In the genomic region with DNA sequence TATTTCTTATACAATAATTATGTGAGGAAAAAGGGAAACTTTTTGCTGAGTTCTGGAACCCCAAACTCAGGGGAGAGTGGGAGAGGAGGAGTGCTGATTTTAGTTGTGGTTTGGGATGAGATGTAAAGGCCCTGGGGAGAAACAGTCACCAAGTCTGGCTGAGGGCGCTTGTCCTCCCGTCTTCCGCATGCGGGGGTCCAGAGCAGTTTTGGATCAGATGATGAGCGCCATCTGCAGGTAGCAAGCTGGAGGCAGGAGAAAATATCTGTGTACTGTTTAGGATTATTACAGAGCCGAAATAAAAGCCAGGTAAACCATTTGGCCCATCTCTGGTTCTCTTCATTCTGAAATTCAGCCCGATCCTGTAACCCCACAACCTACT, we compare ENCODE assay signal across 8 cellular contexts. TPM values are rescaled to one million over a fixed set of nuclear protein-coding genes. Genes with fewer than 3 reads are reported as not detected.
DNase-seq lines count a peak whose midpoint lies in the region; ATAC-seq and TF ChIP-seq lines count a peak whose summit lies in the region.

No MANE protein-coding gene starts in this region.

- H3K27me3 ChIP-seq in colonic mucosa (no peaks in the 10 kb centered on the region), left lung (no peaks in the 10 kb centered on the region)

- no peaks in the 10 kb centered on the region for H3K9me3 Mint-ChIP-seq in activated CD4-positive, alpha-beta T cell treated with anti-CD3 and anti-CD28 coated beads for 36 hours (ENCODE audit: low read depth)

- ATAC-seq in HG03159 (IDR thresholded peaks at IDR 0.05; ENCODE audit: unreplicated experiment) (peak; percentile 29), left lung (peak; percentile 70), HG03095 (IDR thresholded peaks at IDR 0.05; ENCODE audit: unreplicated experiment) (no peak)
- peak; percentile 69 for ATAC-seq in activated CD4-positive, alpha-beta T cell treated with anti-CD3 and anti-CD28 coated beads for 36 hours

- CTCF ChIA-PET in GM10248 (lab: Yijun Ruan, JAX) = interaction anchor here (0.7 to 6.8 kb wide), 59 partner anchors 9 to 1132 kb away, joined by 3 to 146 read pairs (median 5); partner anchors contain the start of genes DTX3L, FAM162A, PARP9 and WDR5B
- CTCF ChIA-PET in activated CD4-positive, alpha-beta T cell treated with anti-CD3 and anti-CD28 coated beads for 36 hours (lab: Charles Lee) = interaction anchor here (0.6 to 4.8 kb wide), 47 partner anchors 9 to 595 kb away, joined by 3 to 58 read pairs (median 4); partner anchors contain the start of genes DTX3L, FAM162A, MIX23 and PARP9

- H3K9ac ChIP-seq in colonic mucosa (ENCODE audit: low read depth in 2 of 2, low read length in 2 of 2) = peak overlapping the region in 1 of 2 donors; percentile 87

- peak overlapping the region; percentile 95 for H3K4me3 Mint-ChIP-seq in activated CD4-positive, alpha-beta T cell treated with anti-CD3 and anti-CD28 coated beads for 36 hours

- peaks cover 49% of the 10 kb centered on the region for H3K4me1 Mint-ChIP-seq in activated CD4-positive, alpha-beta T cell treated with anti-CD3 and anti-CD28 coated beads for 36 hours

- H3K27ac ChIP-seq in colonic mucosa (peak overlapping the region; percentile 94), left lung (peak overlapping the region; percentile 96 to 98)

- H3K4me1 ChIP-seq in colonic mucosa = peaks cover 7% of the 10 kb centered on the region
- H3K4me1 ChIP-seq in left lung = peaks cover 13 to 50% of the 10 kb centered on the region in 2 donors

- H3K4me3 ChIP-seq in colonic mucosa (peak overlapping the region; percentile 84), left lung (peak overlapping the region; percentile 10 to 90)

- no peaks in the 10 kb centered on the region for H3K36me3 ChIP-seq in colonic mucosa
- no peaks in the 10 kb centered on the region for H3K36me3 ChIP-seq in left lung

- TF ChIP-seq CTCF in GM10248 (IDR thresholded peaks at IDR 0.05; ENCODE audit: control extremely low read depth, extremely low read depth, low read depth, missing control alignments) (peak; percentile 72), colonic mucosa (IDR thresholded peaks at IDR 0.05) (peak; percentile 62), left lung (IDR thresholded peaks at IDR 0.05) (peak; percentile 58 to 69)

- no peaks in the 10 kb centered on the region for H3K27me3 Mint-ChIP-seq in activated CD4-positive, alpha-beta T cell treated with anti-CD3 and anti-CD28 coated beads for 36 hours

- intact Hi-C loops in activated CD4-positive, alpha-beta T cell treated with anti-CD3 and anti-CD28 coated beads for 36 hours (cut with DNase I, micrococcal nuclease) = loop anchor here (1.0 to 5.0 kb wide), 10 partner anchors 10 to 1132 kb away; partner anchors contain the start of genes FAM162A (in 2 of the 2) and PARP15 (in 1 of the 2)
- intact Hi-C loops in colonic mucosa (cut with DNase I) (loop anchor here (2.0 to 10.0 kb wide), 2 partner anchors 118 to 284 kb away; no protein-coding TSS in a partner anchor), left lung (cut with DNase I) (loop anchor here in 1 of 2 donors (5.0 kb wide), 2 partner anchors 117 to 222 kb away; partner anchors contain the start of genes DTX3L and PARP9)

- H3K27ac Mint-ChIP-seq in activated CD4-positive, alpha-beta T cell treated with anti-CD3 and anti-CD28 coated beads for 36 hours = peak overlapping the region; percentile 97

- POLR2A ChIA-PET in GM10248 (lab: Yijun Ruan, JAX) = interaction anchor here (1.0 kb wide), 1 partner anchor 120 kb away, joined by 4 read pairs; no protein-coding TSS in a partner anchor
- POLR2A ChIA-PET in activated CD4-positive, alpha-beta T cell treated with anti-CD3 and anti-CD28 coated beads for 36 hours (lab: Charles Lee) = interaction anchor here (0.9 to 1.8 kb wide), 5 partner anchors 22 to 263 kb away, joined by 3 to 7 read pairs (median 4); partner anchors contain the start of genes DTX3L, PARP9 and WDR5B

- H3K9me3 ChIP-seq in colonic mucosa (no peaks in the 10 kb centered on the region), left lung (no peaks in the 10 kb centered on the region)

- DNase-seq in GM10248 (ENCODE audit: extremely low spot score) (peak; percentile 67), NCI-H460 (ENCODE audit: extremely low read depth, low read depth) (peak; percentile 69), colonic mucosa (peak; percentile 88), left lung (peak in 1 of 2 donors; percentile 75)
- peak; percentile 91 for DNase-seq in activated CD4-positive, alpha-beta T cell treated with anti-CD3 and anti-CD28 coated beads for 36 hours
- DNase-seq in stimulated activated CD4-positive, alpha-beta T cell treated with anti-CD3 and anti-CD28 coated beads, Interleukin-2, amount 100 ng/mL, for 4 hours (ENCODE audit: low read depth) = peak; percentile 73

- peaks cover 6% of the 10 kb centered on the region for H3K36me3 Mint-ChIP-seq in activated CD4-positive, alpha-beta T cell treated with anti-CD3 and anti-CD28 coated beads for 36 hours (ENCODE audit: low read depth)

RNA-seq across cellular contexts. Expression of gene PARP14, which starts 1.6 kb away (rescaled TPM):
- total RNA-seq in NCI-H460 (2014; rRNA removed; shearing (Covaris generic)) = 25.9 and 28.6 TPM in 2 replicates
- polyA plus RNA-seq in NCI-H460 (2014; cell fraction: nucleus; rRNA removed) = 16.6 and 24.6 TPM in 2 replicates
- 10 to 100 TPM; 51.6 to 57.9 TPM for total RNA-seq in activated CD4-positive, alpha-beta T cell treated with anti-CD3 and anti-CD28 coated beads for 36 hours
- total RNA-seq in colonic mucosa (10 to 100 TPM; 22.8 to 35.9 TPM), left lung (100 to 1,000 TPM; 119 to 138 TPM)
